2 cellular contexts compared by ENCODE assay signal in genomic region chr2:69429491-69430183, GRCh38.
TF ChIP-seq lines count a peak whose summit lies in the region.

No MANE protein-coding gene starts in this region.

TF ChIP-seq in GM23338, 12 proteins besides CTCF, POLR2A, EP300 and RAD21:
- no peak for TF ChIP-seq ETS1 (IDR thresholded peaks at IDR 0.05)
- no peak for TF ChIP-seq STAT1 (IDR thresholded peaks at IDR 0.05; ENCODE audit: unreplicated experiment)
- TF ChIP-seq ZNF331 (CRISPR knock-in tag; IDR thresholded peaks at IDR 0.05; ENCODE audit: low read depth) = no peak
- TF ChIP-seq NANOG (IDR thresholded peaks at IDR 0.05; ENCODE audit: borderline replicate concordance) = no peak
- no peak for TF ChIP-seq POLR2AphosphoS5 (IDR thresholded peaks at IDR 0.05; ENCODE audit: low read depth)
- TF ChIP-seq EZH2 (IDR thresholded peaks at IDR 0.05; ENCODE audit: low read depth, unreplicated experiment) = no peak
- TF ChIP-seq EZH2phosphoT487 (IDR thresholded peaks at IDR 0.05; ENCODE audit: unreplicated experiment) = no peak
- TF ChIP-seq REST (IDR thresholded peaks at IDR 0.05; ENCODE audit: unreplicated experiment) = no peak
- TF ChIP-seq JUNB (IDR thresholded peaks at IDR 0.05; ENCODE audit: unreplicated experiment) = no peak
- no peak for TF ChIP-seq ZNF114 (CRISPR knock-in tag; IDR thresholded peaks at IDR 0.05)
- no peak for TF ChIP-seq CREB1 (CRISPR knock-in tag; IDR thresholded peaks at IDR 0.05; ENCODE audit: low read depth)
- no peak for TF ChIP-seq ZNF462 (CRISPR knock-in tag; IDR thresholded peaks at IDR 0.05)

TF ChIP-seq in K562, 482 proteins besides CTCF, POLR2A, EP300 and RAD21:
- no peak for TF ChIP-seq FUS (optimal IDR thresholded peaks at IDR 0.05; ENCODE audit: low read depth, low read length)
- peak; percentile 55 for TF ChIP-seq ATF3 (IDR thresholded peaks at IDR 0.05)
- TF ChIP-seq ATF3 (CRISPR knock-in tag; conservative IDR thresholded peaks at IDR 0.05) = no peak
- TF ChIP-seq GATA2 (CRISPR knock-in tag; IDR thresholded peaks at IDR 0.05) = no peak
- TF ChIP-seq ATF2 (CRISPR knock-in tag; IDR thresholded peaks at IDR 0.05) = no peak
- TF ChIP-seq RBM34 (IDR thresholded peaks at IDR 0.05; ENCODE audit: borderline replicate concordance, insufficient read depth, low read length) = no peak
- TF ChIP-seq XRCC3 (IDR thresholded peaks at IDR 0.05) = no peak
- TF ChIP-seq HDAC6 (IDR thresholded peaks at IDR 0.05; ENCODE audit: low read depth, low read length) = no peak
- no peak for TF ChIP-seq CBX8 (IDR thresholded peaks at IDR 0.05; ENCODE audit: borderline replicate concordance, extremely low read depth, low read depth, low read length, poor library complexity, severe bottlenecking)
- no peak for TF ChIP-seq NFIC (IDR thresholded peaks at IDR 0.05)
- TF ChIP-seq ZNF121 (CRISPR knock-in tag; conservative IDR thresholded peaks at IDR 0.05) = peak; percentile 25; the same call in 1 of the 2 replicates
- no peak for TF ChIP-seq NR3C1 (CRISPR knock-in tag; IDR thresholded peaks at IDR 0.05)
